In the genomic region with DNA sequence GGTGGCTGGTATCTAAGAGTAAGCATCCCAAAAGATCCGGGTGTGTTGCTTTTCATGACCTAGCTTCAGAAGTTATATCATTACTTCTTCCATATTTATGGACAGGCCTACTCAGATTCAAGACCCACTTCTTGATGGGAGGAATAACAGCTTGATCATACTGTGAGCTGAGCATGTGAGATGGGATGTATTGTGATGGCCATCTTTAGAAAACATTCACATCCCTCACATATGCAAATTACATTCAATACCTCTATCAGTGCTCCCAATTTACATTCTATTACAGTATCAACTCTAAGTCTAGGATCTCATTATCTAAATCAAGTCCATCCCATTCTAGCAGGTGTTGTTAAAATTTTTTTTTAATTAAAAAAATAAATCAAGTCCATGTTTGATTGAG, we compare ENCODE assay signal across 14 cellular contexts.
DNase-seq lines count a peak whose midpoint lies in the region; ATAC-seq and TF ChIP-seq lines count a peak whose summit lies in the region.
"Had no signal": no experiment of that assay in that cellular context is flagged by ENCODE, and none has a peak within 500 bp of the region (broad histone marks: within the 10 kb centered on the region; RNA-seq: fewer than 3 reads in every experiment).

No MANE protein-coding gene starts in this region.

- H3K14ac ChIP-seq in IMR-90 (replicated peaks; ENCODE audit: low read depth, low read length), result no peak overlapping the region

- TF ChIP-seq RAD21 in IMR-90 (IDR thresholded peaks at IDR 0.05; ENCODE audit: low read length), result no peak

- H3K9me3 Mint-ChIP-seq in endothelial cell (ENCODE audit: unreplicated experiment), result no peaks in the 10 kb centered on the region
- no peaks in the 10 kb centered on the region for H3K9me3 Mint-ChIP-seq in activated naive CD4-positive, alpha-beta T cell treated with anti-CD3 and anti-CD28 coated beads, Interleukin-2, amount 50 U/mL, for 72 hours
- H3K9me3 Mint-ChIP-seq: CD8-positive, alpha-beta memory T cell had no signal

- H3K4me3 ChIP-seq in H7 (ENCODE audit: insufficient read depth, low read depth, low read length) (no peak overlapping the region), IMR-90 (ENCODE audit: insufficient read depth, low read depth, low read length) (no peak overlapping the region), gastrocnemius medialis (no peak overlapping the region)
- H3K4me3 ChIP-seq: BLaER1, GM12878 had no signal

- no peak overlapping the region for H2BK15ac ChIP-seq in IMR-90 (ENCODE audit: low read depth, low read length)

- in situ Hi-C loops in IMR-90 (cut with MboI; ENCODE audit: low sequenced_read_pairs), result no loop called here
- in situ Hi-C loops in gastrocnemius medialis (cut with MboI; ENCODE audit: low sequenced_read_pairs in 4 of 4), result no loop called here

- no peak overlapping the region; the same call in 1 of the 2 replicates for H3K18ac ChIP-seq in IMR-90 (ENCODE audit: low read depth, low read length)

- no peak overlapping the region for H4K5ac ChIP-seq in IMR-90 (ENCODE audit: low read depth, low read length)

- TF ChIP-seq CTCF in IMR-90 (conservative IDR thresholded peaks at IDR 0.05; ENCODE audit: low read depth, low read length) (no peak), endothelial cell (IDR thresholded peaks at IDR 0.05; ENCODE audit: unreplicated experiment) (no peak), gastrocnemius medialis (IDR thresholded peaks at IDR 0.05 in 4 of 5, conservative IDR thresholded peaks at IDR 0.05 in 1 of 5) (no peak)

- H4K8ac ChIP-seq in IMR-90 (ENCODE audit: low read depth in 2 of 2, low read length in 2 of 2), result peak overlapping the region in 1 of 2 experiments; percentile 29; a peak in 1 of 4 replicates

- peaks cover 21 to 51% of the 10 kb centered on the region in 2 experiments for H3K79me1 ChIP-seq in IMR-90 (ENCODE audit: low read depth in 1 of 2, low read length in 2 of 2)

- POLR2A ChIA-PET in IMR-90 (lab: Charles Lee; ENCODE audit: unreplicated experiment), result no interaction called here

- H2BK20ac ChIP-seq in IMR-90 (ENCODE audit: low read depth, low read length), result 0 out of 2 replicates have a peak overlapping the region, but pooled peaks have one; percentile 16

- H3K9me1 ChIP-seq in IMR-90 (ENCODE audit: insufficient read depth, low read length), result no peaks in the 10 kb centered on the region; the same call in 1 of the 2 replicates

- H3K4me1 Mint-ChIP-seq in endothelial cell (ENCODE audit: unreplicated experiment), result peaks cover 46% of the 10 kb centered on the region

- H3K4me1 ChIP-seq in IMR-90 (ENCODE audit: control insufficient read depth, insufficient read depth, low read length) (peaks cover 4% of the 10 kb centered on the region; the same call in 1 of the 2 replicates), gastrocnemius medialis (peaks cover 21 to 35% of the 10 kb centered on the region in 2 donors)

- H3K27ac ChIP-seq in IMR-90 (ENCODE audit: insufficient read depth, low read length), result no peak overlapping the region
- H3K27ac ChIP-seq in gastrocnemius medialis, result peak overlapping the region in 3 of 4 donors; percentile 8 to 48 (median 44)
- H3K27ac ChIP-seq: BLaER1 had no signal

- H3K27me3 ChIP-seq in H7 (ENCODE audit: control insufficient read depth, insufficient read depth, low read length) (no peaks in the 10 kb centered on the region), IMR-90 (ENCODE audit: control insufficient read depth, insufficient read depth, low read length) (no peaks in the 10 kb centered on the region), gastrocnemius medialis (no peaks in the 10 kb centered on the region)
- H3K27me3 ChIP-seq: BLaER1 had no signal

- BruUV-seq in IMR-90 (replicated peaks; lab: Mats Ljungman, UMichigan), result no TSS peak

- no peak overlapping the region for H3K9ac ChIP-seq in IMR-90 (ENCODE audit: low read depth, low read length)
- H3K9ac ChIP-seq: BLaER1 had no signal

- H3K4ac ChIP-seq in IMR-90 (ENCODE audit: low read depth, low read length), result no peak overlapping the region; the same call in 1 of the 2 replicates

- CTCF ChIA-PET in IMR-90 (lab: Yijun Ruan, JAX), result no interaction called here

- H2AK9ac ChIP-seq in IMR-90 (replicated peaks; ENCODE audit: low read depth, low read length, poor library complexity), result no peak overlapping the region

- H3K36me3 Mint-ChIP-seq in endothelial cell (ENCODE audit: low read depth, unreplicated experiment), result no peaks in the 10 kb centered on the region
- H3K36me3 Mint-ChIP-seq in activated naive CD4-positive, alpha-beta T cell treated with anti-CD3 and anti-CD28 coated beads, Interleukin-2, amount 50 U/mL, for 72 hours, result no peaks in the 10 kb centered on the region
- H3K36me3 Mint-ChIP-seq: CD8-positive, alpha-beta memory T cell had no signal

- H3K4me2 ChIP-seq in IMR-90 (ENCODE audit: low read depth, low read length), result no peak overlapping the region

- H3K4me3 Mint-ChIP-seq in endothelial cell (ENCODE audit: unreplicated experiment), result no peak overlapping the region
- H3K4me3 Mint-ChIP-seq: CD8-positive, alpha-beta memory T cell had no signal

- H2BK120ac ChIP-seq in IMR-90 (ENCODE audit: low read depth, low read length), result no peak overlapping the region

- DNase-seq in H7 (peak; percentile 14), IMR-90 (no peak), endothelial cell (ENCODE audit: low spot score) (no peak), gastrocnemius medialis (no peak), NCI-H1048 (lab: John Stamatoyannopoulos, UW) (no peak), NK-92 (lab: John Stamatoyannopoulos, UW; ENCODE audit: unreplicated experiment) (no peak)
- DNase-seq in activated naive CD4-positive, alpha-beta T cell treated with anti-CD3 and anti-CD28 coated beads, Interleukin-2, amount 50 U/mL, for 72 hours (ENCODE audit: low spot score in 2 of 2), result no peak
- DNase-seq: AML-193; CD8-positive, alpha-beta memory T cell; Kasumi-1; KBM-7 had no signal

- H2BK5ac ChIP-seq in IMR-90 (ENCODE audit: low read depth, low read length, poor library complexity, severe bottlenecking), result no peak overlapping the region

- no peak overlapping the region for H4K91ac ChIP-seq in IMR-90 (ENCODE audit: insufficient read depth, low read depth, low read length)

- H3K23ac ChIP-seq in IMR-90 (ENCODE audit: low read depth, low read length), result no peak overlapping the region

- ATAC-seq in IMR-90 (ENCODE audit: low read depth), result no peak
- no peak for ATAC-seq in gastrocnemius medialis
- ATAC-seq in HG03378 (IDR thresholded peaks at IDR 0.05; ENCODE audit: unreplicated experiment), result no peak
- no peak for ATAC-seq in activated naive CD4-positive, alpha-beta T cell treated with anti-CD3 and anti-CD28 coated beads, Interleukin-2, amount 50 U/mL, for 72 hours
- ATAC-seq: GM12878 had no signal

- no peak overlapping the region for H2AFZ ChIP-seq in IMR-90 (replicated peaks; ENCODE audit: low read length, poor library complexity)

- intact Hi-C loops in IMR-90 (cut with micrococcal nuclease) (no loop called here), gastrocnemius medialis (cut with DNase I; ENCODE audit: low total_unique reads) (no loop called here)

- WGBS in IMR-90 (ENCODE audit: extremely low coverage in 2 of 2, insufficient read length in 1 of 2), 2 experiments, result no CpG with 5 or more reads among the region's 1 CpG

- peak overlapping the region; percentile 11; the same call in 1 of the 2 replicates for H2AK5ac ChIP-seq in IMR-90 (ENCODE audit: low read depth, low read length)

- H3K9me3 ChIP-seq in IMR-90 (ENCODE audit: control insufficient read depth, insufficient read depth, low read length), result no peaks in the 10 kb centered on the region
- H3K9me3 ChIP-seq in gastrocnemius medialis, result no peaks in the 10 kb centered on the region
- H3K9me3 ChIP-seq: BLaER1 had no signal

- H3K27ac Mint-ChIP-seq in endothelial cell (ENCODE audit: unreplicated experiment), result peak overlapping the region; percentile 57
- no peak overlapping the region for H3K27ac Mint-ChIP-seq in activated naive CD4-positive, alpha-beta T cell treated with anti-CD3 and anti-CD28 coated beads, Interleukin-2, amount 50 U/mL, for 72 hours

- no peaks in the 10 kb centered on the region for H3K36me3 ChIP-seq in H7 (replicated peaks; ENCODE audit: control insufficient read depth, insufficient read depth, low read length)
- peaks cover 3% of the 10 kb centered on the region; the same call in 1 of the 2 replicates for H3K36me3 ChIP-seq in IMR-90 (ENCODE audit: control insufficient read depth, insufficient read depth, low read length)
- no peaks in the 10 kb centered on the region for H3K36me3 ChIP-seq in gastrocnemius medialis
- H3K36me3 ChIP-seq: BLaER1 had no signal

- peaks cover 3% of the 10 kb centered on the region; the same call in 1 of the 2 replicates for H4K20me1 ChIP-seq in IMR-90 (ENCODE audit: insufficient read depth, low read length)

- dilution Hi-C loops in IMR-90 (cut with HindIII; ENCODE audit: low sequenced_read_pairs, unreplicated experiment), result no loop called here

- no peak overlapping the region for H3K56ac ChIP-seq in IMR-90 (ENCODE audit: extremely low read depth, insufficient read depth, low read length)

- H3K27me3 Mint-ChIP-seq in endothelial cell (ENCODE audit: unreplicated experiment), result no peaks in the 10 kb centered on the region
- H3K27me3 Mint-ChIP-seq: CD8-positive, alpha-beta memory T cell had no signal

- no peak for TF ChIP-seq POLR2A in IMR-90 (IDR thresholded peaks at IDR 0.05; ENCODE audit: low read depth, low read length)
- TF ChIP-seq POLR2A in gastrocnemius medialis (IDR thresholded peaks at IDR 0.05), result no peak

TF ChIP-seq in IMR-90, 13 proteins besides CTCF, POLR2A, EP300 and RAD21:
- TF ChIP-seq MAZ (IDR thresholded peaks at IDR 0.05; ENCODE audit: borderline replicate concordance, low read depth, low read length) (no peak), RFX5 (IDR thresholded peaks at IDR 0.05; ENCODE audit: low read depth, low read length) (no peak)
- TF ChIP-seq, protein P1, sequence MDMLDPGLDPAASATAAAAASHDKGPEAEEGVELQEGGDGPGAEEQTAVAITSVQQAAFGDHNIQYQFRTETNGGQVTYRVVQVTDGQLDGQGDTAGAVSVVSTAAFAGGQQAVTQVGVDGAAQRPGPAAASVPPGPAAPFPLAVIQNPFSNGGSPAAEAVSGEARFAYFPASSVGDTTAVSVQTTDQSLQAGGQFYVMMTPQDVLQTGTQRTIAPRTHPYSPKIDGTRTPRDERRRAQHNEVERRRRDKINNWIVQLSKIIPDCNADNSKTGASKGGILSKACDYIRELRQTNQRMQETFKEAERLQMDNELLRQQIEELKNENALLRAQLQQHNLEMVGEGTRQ (IDR thresholded peaks at IDR 0.05; ENCODE audit: low read depth, low read length), result no peak
